Comparison of ENCODE assay signal across 33 cellular contexts in the genomic region with DNA sequence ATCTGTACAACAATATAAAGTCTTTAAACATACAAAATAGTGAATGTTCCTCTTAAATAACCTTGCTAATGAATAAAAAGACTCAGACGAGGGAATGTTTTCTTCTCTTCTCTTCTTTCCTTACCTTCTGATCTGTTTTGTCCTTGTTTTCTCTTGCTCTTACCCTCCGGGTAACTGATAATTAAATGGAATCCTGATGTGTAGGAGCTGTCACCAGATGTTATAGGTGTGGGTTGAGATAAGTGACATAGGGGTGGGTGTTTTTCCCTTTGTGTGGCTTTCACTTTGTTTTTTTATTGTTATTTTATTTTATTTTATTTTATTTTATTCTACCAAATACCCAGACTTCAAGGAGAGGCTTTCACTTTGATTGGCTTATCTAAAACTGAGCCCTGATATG.
"Had no signal": no experiment of that assay in that cellular context is flagged by ENCODE, and none has a peak within 500 bp of the region (broad histone marks: within the 10 kb centered on the region; RNA-seq: fewer than 3 reads in every experiment).

No MANE protein-coding gene starts in this region.

- H3K36me3 ChIP-seq: ascending aorta, breast epithelium, colonic mucosa, gastrocnemius medialis had no signal

- ATAC-seq: activated naive CD4-positive, alpha-beta T cell treated with anti-CD3 and anti-CD28 coated beads, Interleukin-2, amount 50 U/mL, for 72 hours; activated T-cell treated with anti-CD3 and anti-CD28 coated beads, Interleukin-2, amount 50 U/mL, for 72 hours; esophagus mucosa; foreskin keratinocyte; gastrocnemius medialis; heart left ventricle; T-cell; WTC11 had no signal

- H3K9me3 ChIP-seq: ascending aorta, breast epithelium, colonic mucosa, gastrocnemius medialis, heart left ventricle had no signal

- H3K27me3 ChIP-seq: ascending aorta, breast epithelium, cardiac muscle cell, colonic mucosa, foreskin keratinocyte, gastrocnemius medialis, heart left ventricle had no signal

- DNase-seq: activated CD4-positive, alpha-beta memory T cell treated with anti-CD3 and anti-CD28 coated beads, Interleukin-2, amount 10 ng/mL, durations not matched to agents 7 days and 5 days; activated CD4-positive, alpha-beta T cell treated with anti-CD3 and anti-CD28 coated beads for 1 hour; activated CD4-positive, alpha-beta T cell treated with anti-CD3 and anti-CD28 coated beads for 4 hours; activated CD4-positive, alpha-beta T cell treated with anti-CD3 and anti-CD28 coated beads, Interleukin-2, amount 10 ng/mL, durations not matched to agents 7 days and 5 days; activated CD4-positive, alpha-beta T cell treated with anti-CD3 and anti-CD28 coated beads, Interleukin-2, amount 50 U/mL, for 4 hours; activated CD8-positive, alpha-beta memory T cell treated with anti-CD3 and anti-CD28 coated beads, Interleukin-2, amount 50 U/mL, for 48 hours; activated gamma-delta T cell; activated naive CD4-positive, alpha-beta T cell; activated naive CD4-positive, alpha-beta T cell treated with anti-CD3 and anti-CD28 coated beads, Interleukin-2, amount 10 ng/mL, durations not matched to agents 7 days and 5 days; activated naive CD8-positive, alpha-beta T cell treated with anti-CD3 and anti-CD28 coated beads, Interleukin-2, amount 10 ng/mL, durations not matched to agents 7 days and 5 days; activated T-cell treated with anti-CD3 and anti-CD28 coated beads for 4 hours; activated T-cell treated with anti-CD3 and anti-CD28 coated beads, Interleukin-2, amount 50 U/mL, for 24 hours; activated T-cell treated with anti-CD3 and anti-CD28 coated beads, Interleukin-2, amount 50 U/mL, for 72 hours; central memory CD4-positive, alpha-beta T cell; cerebellar nuclear complex; colonic mucosa; effector CD8-positive, alpha-beta T cell; foreskin keratinocyte; gastrocnemius medialis; glutamatergic neuron; heart left ventricle; T-cell had no signal

- H3K27ac ChIP-seq: ascending aorta, breast epithelium, cardiac muscle cell, colonic mucosa, epithelial cell of prostate, foreskin keratinocyte, gastrocnemius medialis, heart left ventricle, VCaP had no signal

- H3K4me1 ChIP-seq: ascending aorta, breast epithelium, colonic mucosa, foreskin keratinocyte, gastrocnemius medialis, heart left ventricle had no signal

- FAIRE-seq: endometrium, endothelial cell of umbilical vein, TTC549 had no signal

- H3K4me3 ChIP-seq: ascending aorta, breast epithelium, cardiac muscle cell, colonic mucosa, gastrocnemius medialis, heart left ventricle had no signal
